Comparison of ENCODE assay signal across 13 cellular contexts in genomic region chr6:36956111-36956820, GRCh38. TPM values are rescaled to one million over a fixed set of nuclear protein-coding genes. Genes with fewer than 3 reads are reported as not detected.
DNase-seq lines count a peak whose midpoint lies in the region; ATAC-seq lines count a peak whose summit lies in the region.
"Had no signal": no experiment of that assay in that cellular context is flagged by ENCODE, and none has a peak within 500 bp of the region (broad histone marks: within the 10 kb centered on the region; RNA-seq: fewer than 3 reads in every experiment).

No MANE protein-coding gene starts in this region.

- H3K4me1 Mint-ChIP-seq in T-cell: peaks cover 49 to 57% (median 54%) of the 10 kb centered on the region in 3 donors
- H3K4me1 Mint-ChIP-seq in immature natural killer cell: peaks cover 31 to 40% of the 10 kb centered on the region in 2 donors

- H3K9me3 Mint-ChIP-seq in T-cell: no peaks in the 10 kb centered on the region
- no peaks in the 10 kb centered on the region for H3K9me3 Mint-ChIP-seq in immature natural killer cell

- POLR2A ChIA-PET in T-cell (lab: Charles Lee): interaction anchor here (0.6 to 1.3 kb wide), 3 partner anchors 10 to 401 kb away, joined by 3 to 4 read pairs (median 3); no protein-coding TSS in a partner anchor

- H3K27me3 Mint-ChIP-seq in T-cell: no peaks in the 10 kb centered on the region
- H3K27me3 Mint-ChIP-seq in immature natural killer cell (ENCODE audit: low read depth in 3 of 3): peaks cover 4 to 22% (median 20%) of the 10 kb centered on the region in 3 donors

- H3K36me3 Mint-ChIP-seq in T-cell (no peaks in the 10 kb centered on the region), immature natural killer cell (no peaks in the 10 kb centered on the region)

- peak overlapping the region; percentile 73 to 81 (median 79) for H3K4me3 Mint-ChIP-seq in T-cell
- peak overlapping the region in 2 of 5 donors; percentile 57 to 60 for H3K4me3 Mint-ChIP-seq in immature natural killer cell

- CTCF ChIA-PET in T-cell (lab: Charles Lee): interaction anchor here in 1 of 2 donors (1.2 kb wide), 1 partner anchor 255 kb away, joined by 3 read pairs; no protein-coding TSS in a partner anchor

- DNase-seq in cardiac septum (ENCODE audit: low spot score): peak; percentile 44
- no peak for DNase-seq in Right ventricle myocardium superior
- no peak for DNase-seq in T-cell
- DNase-seq in left ventricle myocardium superior: no peak
- DNase-seq in immature natural killer cell: no peak
- no peak for DNase-seq in NCI-H510A (lab: John Stamatoyannopoulos, UW)
- DNase-seq in SIG-M5 (lab: John Stamatoyannopoulos, UW): no peak
- DNase-seq: brain microvascular endothelial cell, Caco-2, NCI-H1930 had no signal

- ATAC-seq in Right ventricle myocardium superior (ENCODE audit: poor library complexity): no peak
- ATAC-seq in T-cell (replicated peaks in 1 of 4): peak; percentile 10 to 29 (median 19)
- ATAC-seq in left ventricle myocardium superior: peak; percentile 7
- ATAC-seq in HG03135 (IDR thresholded peaks at IDR 0.05; ENCODE audit: unreplicated experiment): no peak
- ATAC-seq: GM12878 had no signal

- peak overlapping the region; percentile 86 to 88 for H3K27ac Mint-ChIP-seq in T-cell
- H3K27ac Mint-ChIP-seq in immature natural killer cell: peak overlapping the region in 1 of 6 donors; percentile 2

- intact Hi-C loops in cardiac septum (cut with DNase I) (no loop called here), Right ventricle myocardium superior (cut with DNase I) (no loop called here), left ventricle myocardium superior (cut with micrococcal nuclease) (no loop called here)

RNA-seq across cellular contexts. Expression of gene PI16, which starts 1.7 kb away (rescaled TPM):
- total RNA-seq in cardiac septum (11.9 TPM), Right ventricle myocardium superior (27.8 TPM), T-cell (10 to 100 TPM in 1 of 5 donors, 1 to 10 TPM in 4; 3.5 to 27.6 (median 7.8) TPM), left ventricle myocardium superior (4.1 TPM)
- polyA plus RNA-seq in immature natural killer cell: 1 to 10 TPM; 3.6 to 6.9 (median 3.6) TPM
- total RNA-seq: Caco-2, GM12878, SJSA1 had no signal

RNA-seq across cellular contexts. Expression of gene MTCH1, which starts 29.7 kb away (rescaled TPM):
- 139 TPM for total RNA-seq in cardiac septum
- 205 TPM for total RNA-seq in Right ventricle myocardium superior
- 100 to 1,000 TPM; 146 to 185 (median 160) TPM for total RNA-seq in T-cell
- total RNA-seq in left ventricle myocardium superior: 216 TPM
- 100 to 1,000 TPM in 1 of 3 donors, 10 to 100 TPM in 2; 86.0 to 116 (median 94.7) TPM for polyA plus RNA-seq in immature natural killer cell

RNA-seq across cellular contexts. Expression of gene FGD2, which starts 49.2 kb away (rescaled TPM):
- total RNA-seq in cardiac septum: 2.3 TPM
- total RNA-seq in Right ventricle myocardium superior: 5.7 TPM
- 10 to 100 TPM in 1 of 5 donors, 1 to 10 TPM in 4; 2.8 to 11.1 (median 3.3) TPM for total RNA-seq in T-cell
- 8.0 TPM for total RNA-seq in left ventricle myocardium superior
- polyA plus RNA-seq in immature natural killer cell: 1 to 10 TPM in 2 of 3 donors, under 1 TPM in 1; 0.77 to 3.6 (median 1.9) TPM
- total RNA-seq: Caco-2, SJSA1 had no signal

Comparison
In these comparisons a context has a peak if more than half of its experiments do, and no peak if none do; other contexts are left out.
1. ATAC-seq: peak in T-cell (4 of 4) and left ventricle myocardium superior (single experiment); none in Right ventricle myocardium superior (single experiment) and HG03135 (single experiment).